Comparison of ENCODE assay signal across 8 cellular contexts in genomic region chr13:51452391-51453307, GRCh38. TPM values are rescaled to one million over a fixed set of nuclear protein-coding genes. Genes with fewer than 3 reads are reported as not detected.
DNase-seq lines count a peak whose midpoint lies in the region; ATAC-seq and TF ChIP-seq lines count a peak whose summit lies in the region.

Gene INTS6, minus strand, starts transcription at chr13:51453036. Its CDS starts 511 bp downstream, at chr13:51452525.

- no peak for TF ChIP-seq CTCF in prostate gland (IDR thresholded peaks at IDR 0.05)

- no peaks in the 10 kb centered on the region for H3K36me3 ChIP-seq in prostate gland
- no peaks in the 10 kb centered on the region for H3K36me3 ChIP-seq in urinary bladder (ENCODE audit: insufficient read depth)

- intact Hi-C loops in left ventricle myocardium superior (cut with micrococcal nuclease) (loop anchor here (10.0 kb wide), 1 partner anchor 132 kb away; the partner anchor contains the start of gene WDFY2), prostate gland (cut with DNase I) (loop anchor here (1.0 to 10.0 kb wide), 4 partner anchors 132 to 1002 kb away; partner anchors contain the start of genes CKAP2, VPS36 and WDFY2)

- TF ChIP-seq POLR2A in prostate gland (IDR thresholded peaks at IDR 0.05), result peak; percentile 100

- H3K9me3 ChIP-seq in prostate gland, result no peaks in the 10 kb centered on the region

- under 1% methylated on average over 72 of the region's 79 CpGs for WGBS in prostate gland
- WGBS in urinary bladder, result under 1% methylated on average over 79 of the region's 79 CpGs

- no peaks in the 10 kb centered on the region for H3K27me3 ChIP-seq in prostate gland (replicated peaks; ENCODE audit: insufficient read depth)

- peak; percentile 70 for ATAC-seq in GM18498 (IDR thresholded peaks at IDR 0.05; ENCODE audit: unreplicated experiment)
- ATAC-seq in HG02938 (IDR thresholded peaks at IDR 0.05; ENCODE audit: unreplicated experiment), result peak; percentile 69
- peak; percentile 90 for ATAC-seq in left ventricle myocardium superior

- peak within 1 kb of the TSS; percentile 97 for H3K27ac ChIP-seq in angular gyrus (ENCODE audit: low read depth, low read length)
- H3K27ac ChIP-seq in prostate gland, result peak within 1 kb of the TSS; percentile 99 to 100
- H3K27ac ChIP-seq in urinary bladder (ENCODE audit: low read depth), result peak within 1 kb of the TSS; percentile 100

- peak; percentile 88 to 98 for DNase-seq in NCI-H187 (lab: John Stamatoyannopoulos, UW)
- peak; percentile 94 to 99 (median 98) for DNase-seq in T-helper 2 cell
- DNase-seq in left ventricle myocardium superior, result peak; percentile 99
- DNase-seq in prostate gland (ENCODE audit: low spot score), result peak; percentile 100

- peak within 1 kb of the TSS; percentile 92 to 93 for H3K4me3 ChIP-seq in prostate gland
- H3K4me3 ChIP-seq in urinary bladder (ENCODE audit: low read depth, low read length), result peak within 1 kb of the TSS; percentile 99

- H3K4me1 ChIP-seq in prostate gland (replicated peaks), result no peaks in the 10 kb centered on the region
- no peaks in the 10 kb centered on the region for H3K4me1 ChIP-seq in urinary bladder (ENCODE audit: insufficient read depth)

RNA-seq across cellular contexts. Expression of gene INTS6, which starts in this region (rescaled TPM):
- total RNA-seq in left ventricle myocardium superior (23.5 TPM), prostate gland (10 to 100 TPM; 37.4 to 59.0 TPM), urinary bladder (74.8 TPM)
- 14.0 TPM for polyA plus RNA-seq in urinary bladder

Comparison
In these comparisons a context has a peak if more than half of its experiments do, and no peak if none do; other contexts are left out.
1. Peak in every context shown above with its lines: DNase-seq, ATAC-seq, H3K4me3 ChIP-seq and H3K27ac ChIP-seq.